In genomic region chr9:117164512-117164911, GRCh38 we compare ENCODE assay signal across 30 cellular contexts.
"Had no signal": no experiment of that assay in that cellular context is flagged by ENCODE, and none has a peak within 500 bp of the region (broad histone marks: within the 10 kb centered on the region; RNA-seq: fewer than 3 reads in every experiment).

No MANE protein-coding gene starts in this region.

- H3K27ac ChIP-seq: left ventricle myocardium inferior, pancreas, prostate gland, skin epidermis, tibial nerve, upper lobe of left lung, vagina had no signal

- H3K4me3 ChIP-seq: left ventricle myocardium inferior, lung, mucosa of descending colon, pancreas, prostate gland, skin epidermis, tibial nerve, upper lobe of left lung, vagina had no signal

- H3K36me3 Mint-ChIP-seq: immature natural killer cell; naive thymus-derived CD8-positive, alpha-beta T cell; stimulated activated effector memory CD8-positive, alpha-beta T cell treated with anti-CD3 and anti-CD28 coated beads, Interleukin-12 subunit alpha, Interleukin-12 subunit beta, amount 100 ng/mL, for 72 hours had no signal

- DNase-seq: hypothalamus; immature natural killer cell; kidney; left colon; left ventricle myocardium inferior; midbrain; mucosa of descending colon; naive thymus-derived CD8-positive, alpha-beta T cell; nucleus accumbens; pancreas; posterior cingulate gyrus; retina; right cardiac atrium; stimulated activated CD4-positive, alpha-beta T cell treated with anti-CD3 and anti-CD28 coated beads, Interleukin-12 subunit alpha, Interleukin-12 subunit beta, amount 100 ng/mL, for 4 hours; stimulated activated CD4-positive, alpha-beta T cell treated with anti-CD3 and anti-CD28 coated beads, Interleukin-15, amount 100 ng/mL, for 24 hours; stimulated activated CD4-positive, alpha-beta T cell treated with anti-CD3 and anti-CD28 coated beads, Interleukin-2, amount 100 ng/mL, for 24 hours; stimulated activated CD4-positive, alpha-beta T cell treated with anti-CD3 and anti-CD28 coated beads, Interleukin-4, amount 100 ng/mL, for 1 hour; stimulated activated naive CD4-positive, alpha-beta T cell; stimulated activated naive CD8-positive, alpha-beta T cell treated with anti-CD3 and anti-CD28 coated beads, Interleukin-15, amount 100 ng/mL, for 72 hours; substantia nigra; upper lobe of left lung had no signal

- H3K27ac Mint-ChIP-seq: immature natural killer cell; naive thymus-derived CD8-positive, alpha-beta T cell; nephron; stimulated activated effector memory CD8-positive, alpha-beta T cell treated with anti-CD3 and anti-CD28 coated beads, Interleukin-12 subunit alpha, Interleukin-12 subunit beta, amount 100 ng/mL, for 72 hours; stimulated activated naive CD8-positive, alpha-beta T cell treated with anti-CD3 and anti-CD28 coated beads, Interleukin-15, amount 100 ng/mL, for 72 hours had no signal

- H3K4me3 Mint-ChIP-seq: immature natural killer cell; naive thymus-derived CD8-positive, alpha-beta T cell; nephron; neural crest cell; stimulated activated effector memory CD8-positive, alpha-beta T cell treated with anti-CD3 and anti-CD28 coated beads, Interleukin-12 subunit alpha, Interleukin-12 subunit beta, amount 100 ng/mL, for 72 hours; stimulated activated naive CD8-positive, alpha-beta T cell treated with anti-CD3 and anti-CD28 coated beads, Interleukin-15, amount 100 ng/mL, for 72 hours had no signal

- H3K36me3 ChIP-seq: left ventricle myocardium inferior, pancreas, prostate gland, tibial nerve, upper lobe of left lung, vagina had no signal

- H3K9me3 ChIP-seq: left ventricle myocardium inferior, mucosa of descending colon, pancreas, prostate gland, tibial nerve, upper lobe of left lung, vagina had no signal

- H3K27me3 ChIP-seq: pancreas, tibial nerve, upper lobe of left lung, vagina had no signal

- H3K4me1 Mint-ChIP-seq: immature natural killer cell; naive thymus-derived CD8-positive, alpha-beta T cell; nephron; neural crest cell; stimulated activated effector memory CD8-positive, alpha-beta T cell treated with anti-CD3 and anti-CD28 coated beads, Interleukin-12 subunit alpha, Interleukin-12 subunit beta, amount 100 ng/mL, for 72 hours; stimulated activated naive CD8-positive, alpha-beta T cell treated with anti-CD3 and anti-CD28 coated beads, Interleukin-15, amount 100 ng/mL, for 72 hours had no signal

- H3K9me3 Mint-ChIP-seq: nephron; neural crest cell; stimulated activated naive CD8-positive, alpha-beta T cell treated with anti-CD3 and anti-CD28 coated beads, Interleukin-15, amount 100 ng/mL, for 72 hours had no signal

- ATAC-seq: left colon; mucosa of descending colon; naive thymus-derived CD8-positive, alpha-beta T cell; pancreas; right cardiac atrium; sciatic nerve; stimulated activated effector memory CD8-positive, alpha-beta T cell treated with anti-CD3 and anti-CD28 coated beads, Interleukin-12 subunit alpha, Interleukin-12 subunit beta, amount 100 ng/mL, for 72 hours; stimulated activated naive CD8-positive, alpha-beta T cell treated with anti-CD3 and anti-CD28 coated beads, Interleukin-15, amount 100 ng/mL, for 72 hours had no signal

- H3K27me3 Mint-ChIP-seq: stimulated activated naive CD8-positive, alpha-beta T cell treated with anti-CD3 and anti-CD28 coated beads, Interleukin-15, amount 100 ng/mL, for 72 hours had no signal

- H3K4me1 ChIP-seq: left ventricle myocardium inferior, pancreas, prostate gland, tibial nerve, upper lobe of left lung, vagina had no signal
